Comparison of ENCODE assay signal across 10 cellular contexts in the genomic region with DNA sequence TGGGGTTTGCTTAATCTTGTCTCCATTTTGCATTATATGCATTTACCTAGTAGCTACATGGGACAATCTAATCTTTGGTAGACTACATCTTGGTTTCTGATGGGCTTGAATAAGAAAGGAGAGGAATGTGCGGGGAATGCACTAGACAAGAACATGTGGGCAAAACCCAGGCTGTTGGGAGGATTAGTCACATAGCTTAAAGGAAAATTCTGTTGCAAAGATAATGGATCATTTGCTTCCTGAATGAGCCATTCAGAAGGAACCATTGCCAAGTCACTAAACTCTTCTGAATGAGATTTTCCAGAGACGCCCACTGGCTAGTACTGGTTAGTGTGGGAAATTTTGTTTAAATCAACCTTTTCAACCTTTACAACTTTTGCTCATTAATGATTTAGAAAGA.
A peak's percentile ranks its signal among the peaks of the same experiment; 100 is the strongest.
DNase-seq lines count a peak whose midpoint lies in the region; ATAC-seq and TF ChIP-seq lines count a peak whose summit lies in the region.
"Had no signal": no experiment of that assay in that cellular context is flagged by ENCODE, and none has a peak within 500 bp of the region (broad histone marks: within the 10 kb centered on the region; RNA-seq: fewer than 3 reads in every experiment).

No MANE protein-coding gene starts in this region.

- no peak for TF ChIP-seq CTCF in AG09319 (IDR thresholded peaks at IDR 0.05; ENCODE audit: low read depth, low read length)

- peaks cover 2% of the 10 kb centered on the region for H3K79me1 ChIP-seq in mesenchymal stem cell (replicated peaks; ENCODE audit: low read length, poor library complexity, severe bottlenecking)

- H4K8ac ChIP-seq in mesenchymal stem cell (ENCODE audit: low read length): no peak overlapping the region

- H3K36me3 ChIP-seq in mesenchymal stem cell (ENCODE audit: control insufficient read depth in 1 of 2, insufficient read depth in 2 of 2, low read depth in 1 of 2, low read length in 2 of 2): no peaks in the 10 kb centered on the region

- H2AK5ac ChIP-seq in mesenchymal stem cell (ENCODE audit: low read length, severe bottlenecking): no peak overlapping the region

- no peaks in the 10 kb centered on the region for H3K27me3 ChIP-seq in mesenchymal stem cell (ENCODE audit: control insufficient read depth in 1 of 2, insufficient read depth in 1 of 2, low read length in 2 of 2)

- H3K9ac ChIP-seq in mesenchymal stem cell (ENCODE audit: low read length): no peak overlapping the region

- DNase-seq in AG09319 (ENCODE audit: extremely low read depth, low read depth) (peak; percentile 35), M059J (ENCODE audit: low read depth) (peak; percentile 90), dedifferentiated amniotic fluid mesenchymal stem cell (ENCODE audit: extremely low spot score) (peak; percentile 81), mesenchymal stem cell (peak; percentile 90), retina (no peak), DMS79 treated with DMSO at 0.1 percent for 48 hours (lab: John Stamatoyannopoulos, UW) (no peak)
- DNase-seq in activated CD4-positive, alpha-beta T cell treated with anti-CD3 and anti-CD28 coated beads for 4 hours: no peak
- DNase-seq: aorta; CD4-positive, alpha-beta memory T cell had no signal

- no peak overlapping the region for H2BK12ac ChIP-seq in mesenchymal stem cell (ENCODE audit: low read length in 2 of 2)

- no peak overlapping the region for H2AFZ ChIP-seq in mesenchymal stem cell (ENCODE audit: low read depth, low read length)

- 53% methylated on average over 1 of the region's 2 CpGs for WGBS in mesenchymal stem cell

- no peak overlapping the region for H4K91ac ChIP-seq in mesenchymal stem cell (ENCODE audit: low read length)

- H2BK5ac ChIP-seq in mesenchymal stem cell (ENCODE audit: low read depth, low read length, poor library complexity, severe bottlenecking): no peak overlapping the region

- no peak overlapping the region for H3K4me2 ChIP-seq in mesenchymal stem cell (ENCODE audit: low read length, poor library complexity, severe bottlenecking)

- H3K18ac ChIP-seq in mesenchymal stem cell (ENCODE audit: low read depth in 1 of 2, low read length in 2 of 2): no peak overlapping the region

- H3K14ac ChIP-seq in mesenchymal stem cell (ENCODE audit: low read length in 2 of 2): no peak overlapping the region

- no peak overlapping the region for H3K27ac ChIP-seq in mesenchymal stem cell (ENCODE audit: low read length, poor library complexity, severe bottlenecking)

- peaks cover 2% of the 10 kb centered on the region for H3K4me1 ChIP-seq in mesenchymal stem cell (ENCODE audit: control insufficient read depth, insufficient read depth, low read depth, low read length)

- H2BK120ac ChIP-seq in mesenchymal stem cell (ENCODE audit: low read depth, low read length): no peak overlapping the region

- no peak overlapping the region for H3K4ac ChIP-seq in mesenchymal stem cell (ENCODE audit: low read depth in 1 of 2, low read length in 2 of 2)

- H2BK15ac ChIP-seq in mesenchymal stem cell (ENCODE audit: low read depth, poor library complexity, severe bottlenecking): no peak overlapping the region

- no peaks in the 10 kb centered on the region for H3K9me3 ChIP-seq in mesenchymal stem cell (ENCODE audit: control insufficient read depth, low read length)

- no peak for ATAC-seq in GM18909 (IDR thresholded peaks at IDR 0.05; ENCODE audit: poor library complexity, unreplicated experiment)

- H3K23ac ChIP-seq in mesenchymal stem cell (ENCODE audit: low read length in 2 of 2): no peak overlapping the region

- no peak overlapping the region for H3K4me3 ChIP-seq in mesenchymal stem cell (ENCODE audit: insufficient read depth in 1 of 2, low read depth in 1 of 2, low read length in 2 of 2)

Comparison
In these comparisons a context has a peak if more than half of its experiments do, and no peak if none do; other contexts are left out.
1. DNase-seq: peak in AG09319 (single experiment), M059J (single experiment), dedifferentiated amniotic fluid mesenchymal stem cell (single experiment) and mesenchymal stem cell (single experiment); none in retina (single experiment), DMS79 treated with DMSO at 0.1 percent for 48 hours (single experiment) and activated CD4-positive, alpha-beta T cell treated with anti-CD3 and anti-CD28 coated beads for 4 hours (0 of 2).